9 cellular contexts compared by ENCODE assay signal in the genomic region with DNA sequence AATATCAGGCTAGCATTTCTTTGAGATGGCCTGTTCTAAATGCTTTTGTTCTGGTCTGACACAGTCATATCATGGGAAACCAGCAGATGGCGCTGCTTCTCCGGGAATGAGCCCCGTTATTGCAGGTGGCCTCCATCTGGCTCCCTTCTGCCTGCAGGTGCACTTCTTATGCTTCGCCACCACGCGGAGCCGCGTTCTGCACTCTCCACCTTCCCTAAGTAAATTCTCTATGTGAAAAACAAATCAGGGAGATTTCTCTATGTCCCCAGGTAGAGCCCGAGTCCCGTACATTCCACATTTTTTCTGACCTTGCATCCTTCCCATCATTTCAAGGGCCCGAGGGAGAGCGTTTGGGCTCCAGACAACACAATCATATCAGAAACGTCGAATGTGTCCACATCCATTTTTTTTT. TPM values are rescaled to one million over a fixed set of nuclear protein-coding genes. Genes with fewer than 3 reads are reported as not detected.
A peak's percentile ranks its signal among the peaks of the same experiment; 100 is the strongest.
DNase-seq lines count a peak whose midpoint lies in the region; ATAC-seq and TF ChIP-seq lines count a peak whose summit lies in the region.
"Had no signal": no experiment of that assay in that cellular context is flagged by ENCODE, and none has a peak within 500 bp of the region (broad histone marks: within the 10 kb centered on the region; RNA-seq: fewer than 3 reads in every experiment).

No MANE protein-coding gene starts in this region.

- H3K4me1 Mint-ChIP-seq in CD4-positive, alpha-beta T cell (ENCODE audit: low read depth), result peaks cover 5% of the 10 kb centered on the region

- no peaks in the 10 kb centered on the region for H3K27me3 ChIP-seq in CD4-positive, alpha-beta T cell (ENCODE audit: control insufficient read depth, insufficient read depth, low read length)
- no peaks in the 10 kb centered on the region for H3K27me3 ChIP-seq in right lobe of liver

- H3K27ac ChIP-seq in CD4-positive, alpha-beta T cell (ENCODE audit: low read depth, low read length), result no peak overlapping the region
- H3K27ac ChIP-seq in coronary artery, result no peak overlapping the region
- no peak overlapping the region for H3K27ac ChIP-seq in right lobe of liver

- DNase-seq in CD4-positive, alpha-beta T cell, result peak; percentile 73 to 87 (median 78)
- DNase-seq in NCI-H526 (lab: John Stamatoyannopoulos, UW), result peak; percentile 75 to 93
- peak; percentile 95 for DNase-seq in activated CD4-positive, alpha-beta T cell treated with anti-CD3 and anti-CD28 coated beads for 48 hours
- no peak for DNase-seq in coronary artery (ENCODE audit: low spot score)
- DNase-seq in right lobe of liver, result peak; percentile 86 to 88 (median 88)
- peak; percentile 80 to 88 (median 83) for DNase-seq in stimulated activated CD4-positive, alpha-beta T cell treated with anti-CD3 and anti-CD28 coated beads, TNF-alpha, amount 100 ng/mL, for 48 hours (ENCODE audit: low read depth in 3 of 3)

- 7% methylated on average over 14 of the region's 14 CpGs for WGBS in right lobe of liver (ENCODE audit: insufficient coverage, low coverage, low lambda C conversion rate, missing lambda C conversion rate)

- H3K4me1 ChIP-seq in right lobe of liver, result peaks cover 0 to 5% (median 1%) of the 10 kb centered on the region in 4 donors

- POLR2A ChIA-PET in CD4-positive, alpha-beta T cell (lab: Charles Lee), result no interaction called here

- H3K36me3 ChIP-seq in right lobe of liver, result no peaks in the 10 kb centered on the region

- TF ChIP-seq CTCF in CD4-positive, alpha-beta T cell (IDR thresholded peaks at IDR 0.05), result peak; percentile 99
- TF ChIP-seq CTCF in coronary artery (IDR thresholded peaks at IDR 0.05) (peak; percentile 79), right lobe of liver (IDR thresholded peaks at IDR 0.05) (peak; percentile 95 to 99 (median 98))

- no peak for TF ChIP-seq POLR2A in right lobe of liver (IDR thresholded peaks at IDR 0.05)

- no peak overlapping the region for H3K4me3 Mint-ChIP-seq in CD4-positive, alpha-beta T cell
- H3K4me3 Mint-ChIP-seq: T-helper 1 cell treated with Interleukin-12 subunit alpha and Interleukin-12 subunit beta and Interleukin-4 antibody, amounts not matched to agents 30 μg/mL and 1 μg/mL, for 36 hours had no signal

- CTCF ChIA-PET in CD4-positive, alpha-beta T cell (lab: Charles Lee), result no interaction called here

- no peak overlapping the region for H3K27ac Mint-ChIP-seq in CD4-positive, alpha-beta T cell
- H3K27ac Mint-ChIP-seq: T-helper 1 cell treated with Interleukin-12 subunit alpha and Interleukin-12 subunit beta and Interleukin-4 antibody, amounts not matched to agents 30 μg/mL and 1 μg/mL, for 36 hours had no signal

- H3K9me3 ChIP-seq in CD4-positive, alpha-beta T cell (ENCODE audit: control insufficient read depth, low read length), result no peaks in the 10 kb centered on the region
- H3K9me3 ChIP-seq in right lobe of liver, result no peaks in the 10 kb centered on the region

- ATAC-seq in CD4-positive, alpha-beta T cell (ENCODE audit: poor library complexity), result peak; percentile 99
- peak; percentile 87 for ATAC-seq in GM19397 (IDR thresholded peaks at IDR 0.05; ENCODE audit: unreplicated experiment)
- ATAC-seq in HG03469 (IDR thresholded peaks at IDR 0.05; ENCODE audit: unreplicated experiment), result peak; percentile 85
- ATAC-seq in right lobe of liver, result peak; percentile 97 to 99 (median 99)

- no peaks in the 10 kb centered on the region for H3K36me3 Mint-ChIP-seq in CD4-positive, alpha-beta T cell (ENCODE audit: low read depth)

- intact Hi-C loops in CD4-positive, alpha-beta T cell (cut with DNase I, micrococcal nuclease), result loop anchor here (1.0 to 10.0 kb wide), 6 partner anchors 122 to 864 kb away; no protein-coding TSS in a partner anchor
- intact Hi-C loops in right lobe of liver (cut with DNase I), result loop anchor here (10.0 kb wide), 4 partner anchors 124 to 434 kb away; a partner anchor contains a TSS

- peaks cover 14% of the 10 kb centered on the region for H3K27me3 Mint-ChIP-seq in CD4-positive, alpha-beta T cell

- H3K4me3 ChIP-seq in coronary artery (no peak overlapping the region), right lobe of liver (no peak overlapping the region)

- no peaks in the 10 kb centered on the region for H3K9me3 Mint-ChIP-seq in CD4-positive, alpha-beta T cell
- H3K9me3 Mint-ChIP-seq: T-helper 1 cell treated with Interleukin-12 subunit alpha and Interleukin-12 subunit beta and Interleukin-4 antibody, amounts not matched to agents 30 μg/mL and 1 μg/mL, for 36 hours had no signal

RNA-seq across cellular contexts. Expression of a gene that starts 26.2 kb away (rescaled TPM):
- 10 to 100 TPM; 11.3 to 11.9 TPM for total RNA-seq in CD4-positive, alpha-beta T cell
- 10 to 100 TPM; 31.4 to 48.5 (median 40.2) TPM for total RNA-seq in right lobe of liver

RNA-seq across cellular contexts. Expression of a gene that starts 44.6 kb away (rescaled TPM):
- 10 to 100 TPM; 29.4 to 31.4 TPM for total RNA-seq in CD4-positive, alpha-beta T cell
- total RNA-seq in right lobe of liver, result 10 to 100 TPM in 1 of 6 experiments, 1 to 10 TPM in 5; 3.7 to 11.6 (median 5.0) TPM
